Comparison of ENCODE assay signal across 8 cellular contexts in the genomic region with DNA sequence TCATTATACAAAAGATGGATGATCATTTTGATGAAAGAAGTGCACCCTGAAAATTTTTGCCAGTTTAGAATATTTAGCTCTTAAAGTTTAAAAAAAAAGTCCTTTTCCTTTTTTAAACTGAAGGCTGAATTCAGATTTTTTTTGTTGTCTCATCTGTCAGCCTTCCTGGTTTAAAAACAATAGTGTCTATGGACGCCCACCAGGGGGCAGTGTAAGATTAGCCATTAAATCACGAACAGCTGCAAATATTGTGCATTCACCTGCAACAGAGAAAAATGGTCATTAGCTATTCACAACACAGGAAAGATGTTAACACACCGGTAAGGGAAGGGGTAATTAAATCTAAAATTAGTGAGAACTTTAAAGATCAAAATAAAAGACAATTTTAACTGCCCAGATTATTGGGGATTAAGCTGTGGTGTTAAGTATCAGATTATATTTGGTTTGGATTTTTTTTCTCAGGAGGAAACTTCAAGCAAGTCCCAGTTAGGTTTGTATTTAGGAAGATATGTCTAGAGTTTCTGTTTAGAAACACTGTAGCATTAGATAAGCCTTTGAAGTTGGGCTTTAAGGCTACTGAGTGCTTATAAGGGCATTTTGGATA.
DNase-seq lines count a peak whose midpoint lies in the region; ATAC-seq and TF ChIP-seq lines count a peak whose summit lies in the region.

No MANE protein-coding gene starts in this region.

- DNase-seq in GM06990 (ENCODE audit: extremely low read depth, insufficient read length) = peak; percentile 28
- DNase-seq in NCI-H146 treated with DMSO at 0.1 percent for 48 hours (lab: John Stamatoyannopoulos, UW; ENCODE audit: unreplicated experiment) = peak; percentile 47
- DNase-seq in T-helper 22 cell (ENCODE audit: low read depth) = peak; percentile 49
- peak; percentile 54 for DNase-seq in astrocyte of the cerebellum (ENCODE audit: low read depth)
- DNase-seq in iPS-NIHi11 (ENCODE audit: low spot score) = peak; percentile 10
- peak; percentile 33 to 81 (median 36) for DNase-seq in stimulated activated CD4-positive, alpha-beta T cell treated with anti-CD3 and anti-CD28 coated beads, Interleukin-12 subunit alpha, Interleukin-12 subunit beta, amount 100 ng/mL, for 48 hours (ENCODE audit: low read depth in 2 of 3, low spot score in 1 of 3)

- in situ Hi-C loops in astrocyte of the cerebellum (cut with HindIII; ENCODE audit: low sequenced_read_pairs) = loop anchor here (25.0 kb wide), 1 partner anchor 461 kb away; no protein-coding TSS in a partner anchor

- ATAC-seq in HG02938 (IDR thresholded peaks at IDR 0.05; ENCODE audit: unreplicated experiment) (no peak), HG03097 (IDR thresholded peaks at IDR 0.05; ENCODE audit: low FRiP score, unreplicated experiment) (no peak)

- no peaks in the 10 kb centered on the region for H3K27me3 ChIP-seq in GM06990 (replicated peaks; ENCODE audit: control insufficient read depth, insufficient read depth, low read length)

- no peaks in the 10 kb centered on the region for H3K36me3 ChIP-seq in GM06990 (ENCODE audit: control insufficient read depth, insufficient read depth, low read length)

- H3K4me3 ChIP-seq in GM06990 (replicated peaks; ENCODE audit: low read depth, low read length) (no peak overlapping the region), astrocyte of the cerebellum (ENCODE audit: low read depth, low read length) (no peak overlapping the region)

- TF ChIP-seq CTCF in GM06990 (IDR thresholded peaks at IDR 0.05; ENCODE audit: insufficient read depth, low read length, poor library complexity, severe bottlenecking) = peak; percentile 69
- TF ChIP-seq CTCF in astrocyte of the cerebellum (IDR thresholded peaks at IDR 0.05; ENCODE audit: low read depth, low read length, missing control alignments) = peak; percentile 63
